Comparison of ENCODE assay signal across 8 cellular contexts in the genomic region with DNA sequence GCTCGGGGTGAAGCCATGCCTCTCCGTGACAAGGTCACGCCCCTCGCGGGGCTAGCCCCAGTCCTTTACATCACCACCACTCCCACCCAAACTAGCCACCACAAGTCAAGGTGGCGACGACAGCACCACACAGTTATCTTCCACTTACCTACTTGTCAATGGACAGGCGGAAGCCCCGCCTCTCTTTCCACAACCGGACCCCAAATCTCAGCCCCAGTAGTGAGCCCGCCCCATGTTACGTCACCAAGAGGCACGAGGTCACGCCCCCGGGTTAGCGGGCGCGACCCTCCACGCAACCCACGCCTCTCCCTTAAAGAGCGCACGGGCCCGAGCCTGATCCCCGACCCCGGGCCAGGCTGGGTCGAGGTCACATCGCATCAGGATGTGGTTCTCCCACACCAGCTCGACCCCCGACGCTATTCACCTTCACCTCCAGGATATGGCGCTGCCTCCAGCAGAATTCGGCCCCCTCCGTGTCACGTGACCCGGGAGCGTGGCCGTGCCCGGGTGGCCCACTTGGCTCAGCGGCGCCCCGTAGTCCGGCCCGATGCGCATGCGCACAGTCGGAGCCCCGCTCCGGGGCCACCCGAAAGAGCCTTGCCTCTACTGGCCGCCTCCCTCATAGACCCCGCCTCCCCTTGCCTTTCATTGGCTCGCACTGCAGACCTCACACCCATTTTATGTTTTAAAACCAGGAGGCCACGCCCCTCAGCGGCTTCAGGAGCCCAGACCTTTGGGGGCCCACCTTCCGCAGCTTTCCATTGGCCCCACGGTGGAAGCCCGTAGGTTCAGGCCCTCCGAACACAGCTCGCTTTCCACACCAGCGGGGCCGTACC. TPM values are rescaled to one million over a fixed set of nuclear protein-coding genes. Genes with fewer than 3 reads are reported as not detected.
DNase-seq lines count a peak whose midpoint lies in the region; ATAC-seq and TF ChIP-seq lines count a peak whose summit lies in the region.

No MANE protein-coding gene starts in this region.

- CTCF ChIA-PET in activated CD4-positive, alpha-beta T cell treated with anti-CD3 and anti-CD28 coated beads, Interleukin-2, amount 10 ng/mL, durations not matched to agents 7 days and 5 days (lab: Charles Lee), result interaction anchor here (0.9 to 1.5 kb wide), 4 partner anchors 14 to 29 kb away, joined by 3 to 6 read pairs (median 4); no protein-coding TSS in a partner anchor

- intact Hi-C loops in left colon (cut with DNase I, micrococcal nuclease), result no loop called here

- H3K27me3 Mint-ChIP-seq in activated CD4-positive, alpha-beta T cell treated with anti-CD3 and anti-CD28 coated beads, Interleukin-2, amount 10 ng/mL, durations not matched to agents 7 days and 5 days, result no peaks in the 10 kb centered on the region

- no peaks in the 10 kb centered on the region for H3K9me3 Mint-ChIP-seq in activated CD4-positive, alpha-beta T cell treated with anti-CD3 and anti-CD28 coated beads, Interleukin-2, amount 10 ng/mL, durations not matched to agents 7 days and 5 days

- no peak for TF ChIP-seq CTCF in C4-2B (conservative IDR thresholded peaks at IDR 0.05)

- H3K36me3 Mint-ChIP-seq in activated CD4-positive, alpha-beta T cell treated with anti-CD3 and anti-CD28 coated beads, Interleukin-2, amount 10 ng/mL, durations not matched to agents 7 days and 5 days (ENCODE audit: low read depth), result peaks cover 20% of the 10 kb centered on the region

- peak overlapping the region; percentile 95 for H3K27ac Mint-ChIP-seq in activated CD4-positive, alpha-beta T cell treated with anti-CD3 and anti-CD28 coated beads, Interleukin-2, amount 10 ng/mL, durations not matched to agents 7 days and 5 days

- ATAC-seq in GM19351 (IDR thresholded peaks at IDR 0.05; ENCODE audit: unreplicated experiment) (peak; percentile 81), HG03520 (IDR thresholded peaks at IDR 0.05; ENCODE audit: unreplicated experiment) (peak; percentile 90), left colon (peak; percentile 83)

- H3K4me3 Mint-ChIP-seq in activated CD4-positive, alpha-beta T cell treated with anti-CD3 and anti-CD28 coated beads, Interleukin-2, amount 10 ng/mL, durations not matched to agents 7 days and 5 days, result peak overlapping the region; percentile 82

- POLR2A ChIA-PET in activated CD4-positive, alpha-beta T cell treated with anti-CD3 and anti-CD28 coated beads, Interleukin-2, amount 10 ng/mL, durations not matched to agents 7 days and 5 days (lab: Charles Lee), result no interaction called here

- peaks cover 39% of the 10 kb centered on the region for H3K4me1 Mint-ChIP-seq in activated CD4-positive, alpha-beta T cell treated with anti-CD3 and anti-CD28 coated beads, Interleukin-2, amount 10 ng/mL, durations not matched to agents 7 days and 5 days

- peak; percentile 82 for DNase-seq in NCI-H526 treated with DMSO at 0.1 percent for 48 hours (lab: John Stamatoyannopoulos, UW)
- DNase-seq in activated CD4-positive, alpha-beta T cell treated with anti-CD3 and anti-CD28 coated beads, Interleukin-2, amount 10 ng/mL, durations not matched to agents 7 days and 5 days, result peak; percentile 98
- DNase-seq in cortex of kidney (lab: John Stamatoyannopoulos, UW), result peak; percentile 86
- DNase-seq in left colon, result peak; percentile 98 to 99
- DNase-seq in stimulated activated CD4-positive, alpha-beta T cell treated with anti-CD3 and anti-CD28 coated beads, Interleukin-1b, Interleukin-23, amount 100 ng/mL, for 4 hours (ENCODE audit: low read depth in 2 of 2), result peak; percentile 93 to 97

- peak overlapping the region; percentile 89 for H3K27ac ChIP-seq in C4-2B

RNA-seq across cellular contexts. Expression of a gene that starts 18.2 kb away (rescaled TPM):
- under 1 TPM; 0.15 to 0.29 TPM for total RNA-seq in activated CD4-positive, alpha-beta T cell treated with anti-CD3 and anti-CD28 coated beads, Interleukin-2, amount 10 ng/mL, durations not matched to agents 7 days and 5 days
- total RNA-seq in left colon, result 1 to 10 TPM; 3.6 to 7.5 TPM

RNA-seq across cellular contexts. Expression of a gene that starts 43.4 kb away (rescaled TPM):
- not detected for total RNA-seq in activated CD4-positive, alpha-beta T cell treated with anti-CD3 and anti-CD28 coated beads, Interleukin-2, amount 10 ng/mL, durations not matched to agents 7 days and 5 days
- not detected for total RNA-seq in left colon

Comparison
In these comparisons a context has a peak if more than half of its experiments do, and no peak if none do; other contexts are left out.
1. Peak in every context shown above with its lines: DNase-seq, ATAC-seq and H3K27ac ChIP-seq.